In genomic region chr1:212977781-212978645, GRCh38 we compare ENCODE assay signal across 1 cellular context.
A peak's percentile ranks its signal among the peaks of the same experiment; 100 is the strongest.
TF ChIP-seq lines count a peak whose summit lies in the region.

No MANE protein-coding gene starts in this region.

TF ChIP-seq in GM12878, 131 proteins besides CTCF, POLR2A, EP300 and RAD21 (continued from another document and continues in another):
- TF ChIP-seq BCLAF1 (IDR thresholded peaks at IDR 0.05): no peak
- TF ChIP-seq SMAD5 (IDR thresholded peaks at IDR 0.05; ENCODE audit: low read depth): peak; percentile 34; the same call in 1 of the 2 replicates
- TF ChIP-seq, protein P1, sequence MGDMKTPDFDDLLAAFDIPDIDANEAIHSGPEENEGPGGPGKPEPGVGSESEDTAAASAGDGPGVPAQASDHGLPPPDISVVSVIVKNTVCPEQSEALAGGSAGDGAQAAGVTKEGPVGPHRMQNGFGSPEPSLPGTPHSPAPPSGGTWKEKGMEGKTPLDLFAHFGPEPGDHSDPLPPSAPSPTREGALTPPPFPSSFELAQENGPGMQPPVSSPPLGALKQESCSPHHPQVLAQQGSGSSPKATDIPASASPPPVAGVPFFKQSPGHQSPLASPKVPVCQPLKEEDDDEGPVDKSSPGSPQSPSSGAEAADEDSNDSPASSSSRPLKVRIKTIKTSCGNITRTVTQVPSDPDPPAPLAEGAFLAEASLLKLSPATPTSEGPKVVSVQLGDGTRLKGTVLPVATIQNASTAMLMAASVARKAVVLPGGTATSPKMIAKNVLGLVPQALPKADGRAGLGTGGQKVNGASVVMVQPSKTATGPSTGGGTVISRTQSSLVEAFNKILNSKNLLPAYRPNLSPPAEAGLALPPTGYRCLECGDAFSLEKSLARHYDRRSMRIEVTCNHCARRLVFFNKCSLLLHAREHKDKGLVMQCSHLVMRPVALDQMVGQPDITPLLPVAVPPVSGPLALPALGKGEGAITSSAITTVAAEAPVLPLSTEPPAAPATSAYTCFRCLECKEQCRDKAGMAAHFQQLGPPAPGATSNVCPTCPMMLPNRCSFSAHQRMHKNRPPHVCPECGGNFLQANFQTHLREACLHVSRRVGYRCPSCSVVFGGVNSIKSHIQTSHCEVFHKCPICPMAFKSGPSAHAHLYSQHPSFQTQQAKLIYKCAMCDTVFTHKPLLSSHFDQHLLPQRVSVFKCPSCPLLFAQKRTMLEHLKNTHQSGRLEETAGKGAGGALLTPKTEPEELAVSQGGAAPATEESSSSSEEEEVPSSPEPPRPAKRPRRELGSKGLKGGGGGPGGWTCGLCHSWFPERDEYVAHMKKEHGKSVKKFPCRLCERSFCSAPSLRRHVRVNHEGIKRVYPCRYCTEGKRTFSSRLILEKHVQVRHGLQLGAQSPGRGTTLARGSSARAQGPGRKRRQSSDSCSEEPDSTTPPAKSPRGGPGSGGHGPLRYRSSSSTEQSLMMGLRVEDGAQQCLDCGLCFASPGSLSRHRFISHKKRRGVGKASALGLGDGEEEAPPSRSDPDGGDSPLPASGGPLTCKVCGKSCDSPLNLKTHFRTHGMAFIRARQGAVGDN (IDR thresholded peaks at IDR 0.05): peak; percentile 64
- TF ChIP-seq, protein P2, sequence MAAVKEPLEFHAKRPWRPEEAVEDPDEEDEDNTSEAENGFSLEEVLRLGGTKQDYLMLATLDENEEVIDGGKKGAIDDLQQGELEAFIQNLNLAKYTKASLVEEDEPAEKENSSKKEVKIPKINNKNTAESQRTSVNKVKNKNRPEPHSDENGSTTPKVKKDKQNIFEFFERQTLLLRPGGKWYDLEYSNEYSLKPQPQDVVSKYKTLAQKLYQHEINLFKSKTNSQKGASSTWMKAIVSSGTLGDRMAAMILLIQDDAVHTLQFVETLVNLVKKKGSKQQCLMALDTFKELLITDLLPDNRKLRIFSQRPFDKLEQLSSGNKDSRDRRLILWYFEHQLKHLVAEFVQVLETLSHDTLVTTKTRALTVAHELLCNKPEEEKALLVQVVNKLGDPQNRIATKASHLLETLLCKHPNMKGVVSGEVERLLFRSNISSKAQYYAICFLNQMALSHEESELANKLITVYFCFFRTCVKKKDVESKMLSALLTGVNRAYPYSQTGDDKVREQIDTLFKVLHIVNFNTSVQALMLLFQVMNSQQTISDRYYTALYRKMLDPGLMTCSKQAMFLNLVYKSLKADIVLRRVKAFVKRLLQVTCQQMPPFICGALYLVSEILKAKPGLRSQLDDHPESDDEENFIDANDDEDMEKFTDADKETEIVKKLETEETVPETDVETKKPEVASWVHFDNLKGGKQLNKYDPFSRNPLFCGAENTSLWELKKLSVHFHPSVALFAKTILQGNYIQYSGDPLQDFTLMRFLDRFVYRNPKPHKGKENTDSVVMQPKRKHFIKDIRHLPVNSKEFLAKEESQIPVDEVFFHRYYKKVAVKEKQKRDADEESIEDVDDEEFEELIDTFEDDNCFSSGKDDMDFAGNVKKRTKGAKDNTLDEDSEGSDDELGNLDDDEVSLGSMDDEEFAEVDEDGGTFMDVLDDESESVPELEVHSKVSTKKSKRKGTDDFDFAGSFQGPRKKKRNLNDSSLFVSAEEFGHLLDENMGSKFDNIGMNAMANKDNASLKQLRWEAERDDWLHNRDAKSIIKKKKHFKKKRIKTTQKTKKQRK (IDR thresholded peaks at IDR 0.05; ENCODE audit: low read depth, low read length): no peak
- TF ChIP-seq RELA (IDR thresholded peaks at IDR 0.05; ENCODE audit: borderline replicate concordance, partially characterized antibody): peak; percentile 21
- no peak for TF ChIP-seq CEBPB (IDR thresholded peaks at IDR 0.05; ENCODE audit: borderline replicate concordance in 1 of 2, low read depth in 2 of 2, low read length in 2 of 2)
- TF ChIP-seq, protein P3, sequence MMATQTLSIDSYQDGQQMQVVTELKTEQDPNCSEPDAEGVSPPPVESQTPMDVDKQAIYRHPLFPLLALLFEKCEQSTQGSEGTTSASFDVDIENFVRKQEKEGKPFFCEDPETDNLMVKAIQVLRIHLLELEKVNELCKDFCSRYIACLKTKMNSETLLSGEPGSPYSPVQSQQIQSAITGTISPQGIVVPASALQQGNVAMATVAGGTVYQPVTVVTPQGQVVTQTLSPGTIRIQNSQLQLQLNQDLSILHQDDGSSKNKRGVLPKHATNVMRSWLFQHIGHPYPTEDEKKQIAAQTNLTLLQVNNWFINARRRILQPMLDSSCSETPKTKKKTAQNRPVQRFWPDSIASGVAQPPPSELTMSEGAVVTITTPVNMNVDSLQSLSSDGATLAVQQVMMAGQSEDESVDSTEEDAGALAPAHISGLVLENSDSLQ (IDR thresholded peaks at IDR 0.05): no peak
- TF ChIP-seq NFIC (IDR thresholded peaks at IDR 0.05; ENCODE audit: low read depth, low read length): peak; percentile 83
- no peak for TF ChIP-seq RAD51 (IDR thresholded peaks at IDR 0.05)
- TF ChIP-seq POLR2AphosphoS5 (IDR thresholded peaks at IDR 0.05; ENCODE audit: low read length): no peak
- no peak for TF ChIP-seq NFXL1 (IDR thresholded peaks at IDR 0.05; ENCODE audit: borderline replicate concordance)
- no peak for TF ChIP-seq SRF (IDR thresholded peaks at IDR 0.05; ENCODE audit: low read depth in 2 of 2, low read length in 2 of 2)
- no peak for TF ChIP-seq POLR2AphosphoS2 (IDR thresholded peaks at IDR 0.05; ENCODE audit: low read depth, low read length)
- TF ChIP-seq GATAD2B (conservative IDR thresholded peaks at IDR 0.05; ENCODE audit: low read depth): no peak; the same call in 1 of the 2 replicates
- TF ChIP-seq CUX1 (IDR thresholded peaks at IDR 0.05; ENCODE audit: insufficient replicate concordance, low read depth, low read length): no peak
- no peak for TF ChIP-seq STAT3 (IDR thresholded peaks at IDR 0.05; ENCODE audit: low read depth, low read length)
- TF ChIP-seq SUZ12 (IDR thresholded peaks at IDR 0.05; ENCODE audit: unreplicated experiment): no peak
- TF ChIP-seq ZBED1 (IDR thresholded peaks at IDR 0.05; ENCODE audit: borderline replicate concordance): peak; percentile 81; the same call in 1 of the 2 replicates
- TF ChIP-seq CHD2 (IDR thresholded peaks at IDR 0.05; ENCODE audit: borderline replicate concordance, low read depth, low read length): no peak
- TF ChIP-seq SREBF2 (IDR thresholded peaks at IDR 0.05; ENCODE audit: low read length): no peak
- TF ChIP-seq TCF12 (IDR thresholded peaks at IDR 0.05; ENCODE audit: low read depth, low read length): peak; percentile 94
- TF ChIP-seq, protein P4, sequence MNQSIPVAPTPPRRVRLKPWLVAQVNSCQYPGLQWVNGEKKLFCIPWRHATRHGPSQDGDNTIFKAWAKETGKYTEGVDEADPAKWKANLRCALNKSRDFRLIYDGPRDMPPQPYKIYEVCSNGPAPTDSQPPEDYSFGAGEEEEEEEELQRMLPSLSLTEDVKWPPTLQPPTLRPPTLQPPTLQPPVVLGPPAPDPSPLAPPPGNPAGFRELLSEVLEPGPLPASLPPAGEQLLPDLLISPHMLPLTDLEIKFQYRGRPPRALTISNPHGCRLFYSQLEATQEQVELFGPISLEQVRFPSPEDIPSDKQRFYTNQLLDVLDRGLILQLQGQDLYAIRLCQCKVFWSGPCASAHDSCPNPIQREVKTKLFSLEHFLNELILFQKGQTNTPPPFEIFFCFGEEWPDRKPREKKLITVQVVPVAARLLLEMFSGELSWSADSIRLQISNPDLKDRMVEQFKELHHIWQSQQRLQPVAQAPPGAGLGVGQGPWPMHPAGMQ (IDR thresholded peaks at IDR 0.05; ENCODE audit: borderline replicate concordance): no peak
- TF ChIP-seq, protein P5, sequence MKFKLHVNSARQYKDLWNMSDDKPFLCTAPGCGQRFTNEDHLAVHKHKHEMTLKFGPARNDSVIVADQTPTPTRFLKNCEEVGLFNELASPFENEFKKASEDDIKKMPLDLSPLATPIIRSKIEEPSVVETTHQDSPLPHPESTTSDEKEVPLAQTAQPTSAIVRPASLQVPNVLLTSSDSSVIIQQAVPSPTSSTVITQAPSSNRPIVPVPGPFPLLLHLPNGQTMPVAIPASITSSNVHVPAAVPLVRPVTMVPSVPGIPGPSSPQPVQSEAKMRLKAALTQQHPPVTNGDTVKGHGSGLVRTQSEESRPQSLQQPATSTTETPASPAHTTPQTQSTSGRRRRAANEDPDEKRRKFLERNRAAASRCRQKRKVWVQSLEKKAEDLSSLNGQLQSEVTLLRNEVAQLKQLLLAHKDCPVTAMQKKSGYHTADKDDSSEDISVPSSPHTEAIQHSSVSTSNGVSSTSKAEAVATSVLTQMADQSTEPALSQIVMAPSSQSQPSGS (IDR thresholded peaks at IDR 0.05; ENCODE audit: low read length): peak; percentile 72
- TF ChIP-seq, protein P6, sequence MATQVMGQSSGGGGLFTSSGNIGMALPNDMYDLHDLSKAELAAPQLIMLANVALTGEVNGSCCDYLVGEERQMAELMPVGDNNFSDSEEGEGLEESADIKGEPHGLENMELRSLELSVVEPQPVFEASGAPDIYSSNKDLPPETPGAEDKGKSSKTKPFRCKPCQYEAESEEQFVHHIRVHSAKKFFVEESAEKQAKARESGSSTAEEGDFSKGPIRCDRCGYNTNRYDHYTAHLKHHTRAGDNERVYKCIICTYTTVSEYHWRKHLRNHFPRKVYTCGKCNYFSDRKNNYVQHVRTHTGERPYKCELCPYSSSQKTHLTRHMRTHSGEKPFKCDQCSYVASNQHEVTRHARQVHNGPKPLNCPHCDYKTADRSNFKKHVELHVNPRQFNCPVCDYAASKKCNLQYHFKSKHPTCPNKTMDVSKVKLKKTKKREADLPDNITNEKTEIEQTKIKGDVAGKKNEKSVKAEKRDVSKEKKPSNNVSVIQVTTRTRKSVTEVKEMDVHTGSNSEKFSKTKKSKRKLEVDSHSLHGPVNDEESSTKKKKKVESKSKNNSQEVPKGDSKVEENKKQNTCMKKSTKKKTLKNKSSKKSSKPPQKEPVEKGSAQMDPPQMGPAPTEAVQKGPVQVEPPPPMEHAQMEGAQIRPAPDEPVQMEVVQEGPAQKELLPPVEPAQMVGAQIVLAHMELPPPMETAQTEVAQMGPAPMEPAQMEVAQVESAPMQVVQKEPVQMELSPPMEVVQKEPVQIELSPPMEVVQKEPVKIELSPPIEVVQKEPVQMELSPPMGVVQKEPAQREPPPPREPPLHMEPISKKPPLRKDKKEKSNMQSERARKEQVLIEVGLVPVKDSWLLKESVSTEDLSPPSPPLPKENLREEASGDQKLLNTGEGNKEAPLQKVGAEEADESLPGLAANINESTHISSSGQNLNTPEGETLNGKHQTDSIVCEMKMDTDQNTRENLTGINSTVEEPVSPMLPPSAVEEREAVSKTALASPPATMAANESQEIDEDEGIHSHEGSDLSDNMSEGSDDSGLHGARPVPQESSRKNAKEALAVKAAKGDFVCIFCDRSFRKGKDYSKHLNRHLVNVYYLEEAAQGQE (IDR thresholded peaks at IDR 0.05; ENCODE audit: low read depth, low read length): peak; percentile 28; the same call in 1 of the 2 replicates
